In the genomic region with DNA sequence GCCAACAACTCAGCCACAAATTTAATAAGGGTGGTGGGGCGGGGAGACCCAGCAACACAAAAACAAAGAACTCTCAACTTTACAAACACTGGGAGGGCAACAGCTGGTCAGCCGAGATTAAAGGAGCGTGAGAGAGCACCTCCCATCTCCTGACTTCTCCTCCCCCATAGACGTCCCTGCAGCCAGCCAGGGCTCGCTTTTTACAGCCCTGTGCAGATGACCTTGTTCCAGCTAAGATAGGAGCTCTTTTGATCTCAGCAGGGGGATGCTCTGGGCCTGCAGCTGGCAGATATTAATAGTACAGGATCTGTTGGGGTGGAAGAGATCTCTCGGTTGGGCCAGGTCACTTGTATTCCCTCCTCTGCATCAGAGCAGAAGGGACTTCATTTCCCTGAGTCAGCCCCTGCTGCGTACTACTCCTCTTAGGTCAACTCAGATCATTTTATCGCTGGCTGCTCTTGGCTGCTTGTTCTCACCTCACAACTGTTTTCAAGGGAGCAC, we compare ENCODE assay signal across 1 cellular context.
A peak's percentile ranks its signal among the peaks of the same experiment; 100 is the strongest.
TF ChIP-seq lines count a peak whose summit lies in the region.

No MANE protein-coding gene starts in this region.

TF ChIP-seq in HepG2, 621 proteins besides CTCF, POLR2A, EP300 and RAD21 (continued from another document and continues in another):
- TF ChIP-seq, protein P1, sequence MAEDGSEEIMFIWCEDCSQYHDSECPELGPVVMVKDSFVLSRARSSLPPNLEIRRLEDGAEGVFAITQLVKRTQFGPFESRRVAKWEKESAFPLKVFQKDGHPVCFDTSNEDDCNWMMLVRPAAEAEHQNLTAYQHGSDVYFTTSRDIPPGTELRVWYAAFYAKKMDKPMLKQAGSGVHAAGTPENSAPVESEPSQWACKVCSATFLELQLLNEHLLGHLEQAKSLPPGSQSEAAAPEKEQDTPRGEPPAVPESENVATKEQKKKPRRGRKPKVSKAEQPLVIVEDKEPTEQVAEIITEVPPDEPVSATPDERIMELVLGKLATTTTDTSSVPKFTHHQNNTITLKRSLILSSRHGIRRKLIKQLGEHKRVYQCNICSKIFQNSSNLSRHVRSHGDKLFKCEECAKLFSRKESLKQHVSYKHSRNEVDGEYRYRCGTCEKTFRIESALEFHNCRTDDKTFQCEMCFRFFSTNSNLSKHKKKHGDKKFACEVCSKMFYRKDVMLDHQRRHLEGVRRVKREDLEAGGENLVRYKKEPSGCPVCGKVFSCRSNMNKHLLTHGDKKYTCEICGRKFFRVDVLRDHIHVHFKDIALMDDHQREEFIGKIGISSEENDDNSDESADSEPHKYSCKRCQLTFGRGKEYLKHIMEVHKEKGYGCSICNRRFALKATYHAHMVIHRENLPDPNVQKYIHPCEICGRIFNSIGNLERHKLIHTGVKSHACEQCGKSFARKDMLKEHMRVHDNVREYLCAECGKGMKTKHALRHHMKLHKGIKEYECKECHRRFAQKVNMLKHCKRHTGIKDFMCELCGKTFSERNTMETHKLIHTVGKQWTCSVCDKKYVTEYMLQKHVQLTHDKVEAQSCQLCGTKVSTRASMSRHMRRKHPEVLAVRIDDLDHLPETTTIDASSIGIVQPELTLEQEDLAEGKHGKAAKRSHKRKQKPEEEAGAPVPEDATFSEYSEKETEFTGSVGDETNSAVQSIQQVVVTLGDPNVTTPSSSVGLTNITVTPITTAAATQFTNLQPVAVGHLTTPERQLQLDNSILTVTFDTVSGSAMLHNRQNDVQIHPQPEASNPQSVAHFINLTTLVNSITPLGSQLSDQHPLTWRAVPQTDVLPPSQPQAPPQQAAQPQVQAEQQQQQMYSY (CRISPR knock-in tag; IDR thresholded peaks at IDR 0.05) = no peak
- peak; percentile 97 for TF ChIP-seq ISL2 (CRISPR knock-in tag; IDR thresholded peaks at IDR 0.05)
- TF ChIP-seq KMT2B (CRISPR knock-in tag; IDR thresholded peaks at IDR 0.05) = 0 out of 2 replicates have a peak, but pooled peaks have one; percentile 25
- TF ChIP-seq KDM4B (CRISPR knock-in tag; IDR thresholded peaks at IDR 0.05) = no peak
- TF ChIP-seq ATF7-NPFF (CRISPR knock-in tag; IDR thresholded peaks at IDR 0.05; ENCODE audit: low read depth) = no peak
- no peak for TF ChIP-seq FOXO4 (CRISPR knock-in tag; conservative IDR thresholded peaks at IDR 0.05)
- no peak for TF ChIP-seq ZNF567 (CRISPR knock-in tag; IDR thresholded peaks at IDR 0.05; ENCODE audit: borderline replicate concordance)
- TF ChIP-seq ZFYVE20 (CRISPR knock-in tag; IDR thresholded peaks at IDR 0.05; ENCODE audit: borderline replicate concordance, low read depth) = no peak
- TF ChIP-seq, protein P2, sequence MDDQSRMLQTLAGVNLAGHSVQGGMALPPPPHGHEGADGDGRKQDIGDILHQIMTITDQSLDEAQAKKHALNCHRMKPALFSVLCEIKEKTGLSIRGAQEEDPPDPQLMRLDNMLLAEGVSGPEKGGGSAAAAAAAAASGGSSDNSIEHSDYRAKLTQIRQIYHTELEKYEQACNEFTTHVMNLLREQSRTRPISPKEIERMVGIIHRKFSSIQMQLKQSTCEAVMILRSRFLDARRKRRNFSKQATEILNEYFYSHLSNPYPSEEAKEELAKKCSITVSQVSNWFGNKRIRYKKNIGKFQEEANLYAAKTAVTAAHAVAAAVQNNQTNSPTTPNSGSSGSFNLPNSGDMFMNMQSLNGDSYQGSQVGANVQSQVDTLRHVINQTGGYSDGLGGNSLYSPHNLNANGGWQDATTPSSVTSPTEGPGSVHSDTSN (CRISPR knock-in tag; IDR thresholded peaks at IDR 0.05; ENCODE audit: borderline replicate concordance) = no peak
- no peak for TF ChIP-seq ZNF3 (CRISPR knock-in tag; IDR thresholded peaks at IDR 0.05)
- TF ChIP-seq ZNF503 (CRISPR knock-in tag; IDR thresholded peaks at IDR 0.05) = peak; percentile 81; the same call in 1 of the 2 replicates
- TF ChIP-seq ZNF121 (CRISPR knock-in tag; IDR thresholded peaks at IDR 0.05) = no peak; the same call in 1 of the 2 replicates
- TF ChIP-seq SP4 (CRISPR knock-in tag; IDR thresholded peaks at IDR 0.05) = no peak
- TF ChIP-seq MEF2D (CRISPR knock-in tag; IDR thresholded peaks at IDR 0.05) = peak; percentile 96
- TF ChIP-seq ZNF224 (CRISPR knock-in tag; IDR thresholded peaks at IDR 0.05) = no peak
- no peak for TF ChIP-seq ZNF432 (CRISPR knock-in tag; IDR thresholded peaks at IDR 0.05; ENCODE audit: borderline replicate concordance)
- TF ChIP-seq ZNF12 (CRISPR knock-in tag; IDR thresholded peaks at IDR 0.05) = no peak
- no peak for TF ChIP-seq NONO (IDR thresholded peaks at IDR 0.05)
- peak; percentile 39; the same call in 1 of the 2 replicates for TF ChIP-seq NONO (CRISPR knock-in tag; conservative IDR thresholded peaks at IDR 0.05)
- no peak for TF ChIP-seq RBFOX2 (IDR thresholded peaks at IDR 0.05; ENCODE audit: low read depth, low read length)
- TF ChIP-seq ZNF737 (CRISPR knock-in tag; IDR thresholded peaks at IDR 0.05; ENCODE audit: borderline replicate concordance) = no peak
- TF ChIP-seq HOXD1 (CRISPR knock-in tag; IDR thresholded peaks at IDR 0.05) = no peak
- TF ChIP-seq, protein P3, sequence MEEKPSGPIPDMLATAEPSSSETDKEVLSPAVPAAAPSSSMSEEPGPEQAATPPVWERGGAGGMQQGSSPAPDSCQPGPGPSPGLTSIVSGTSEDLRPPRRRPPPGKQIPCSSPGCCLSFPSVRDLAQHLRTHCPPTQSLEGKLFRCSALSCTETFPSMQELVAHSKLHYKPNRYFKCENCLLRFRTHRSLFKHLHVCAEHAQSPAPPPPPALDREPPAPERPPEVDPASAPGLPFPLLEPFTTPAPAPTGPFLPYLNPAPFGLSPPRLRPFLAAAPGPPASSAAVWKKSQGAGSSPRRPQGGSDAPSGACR (CRISPR knock-in tag; IDR thresholded peaks at IDR 0.05) = no peak
- TF ChIP-seq ZBTB44 (CRISPR knock-in tag; IDR thresholded peaks at IDR 0.05) = no peak
- peak in 1 of 2 experiments; percentile 46; a peak in 2 of 4 replicates for TF ChIP-seq MAFK (conservative IDR thresholded peaks at IDR 0.05 in 1 of 2, IDR thresholded peaks at IDR 0.05 in 1 of 2; ENCODE audit: low read length in 2 of 2)
- TF ChIP-seq CHCHD3 (CRISPR knock-in tag; IDR thresholded peaks at IDR 0.05) = no peak
- TF ChIP-seq, protein P4, sequence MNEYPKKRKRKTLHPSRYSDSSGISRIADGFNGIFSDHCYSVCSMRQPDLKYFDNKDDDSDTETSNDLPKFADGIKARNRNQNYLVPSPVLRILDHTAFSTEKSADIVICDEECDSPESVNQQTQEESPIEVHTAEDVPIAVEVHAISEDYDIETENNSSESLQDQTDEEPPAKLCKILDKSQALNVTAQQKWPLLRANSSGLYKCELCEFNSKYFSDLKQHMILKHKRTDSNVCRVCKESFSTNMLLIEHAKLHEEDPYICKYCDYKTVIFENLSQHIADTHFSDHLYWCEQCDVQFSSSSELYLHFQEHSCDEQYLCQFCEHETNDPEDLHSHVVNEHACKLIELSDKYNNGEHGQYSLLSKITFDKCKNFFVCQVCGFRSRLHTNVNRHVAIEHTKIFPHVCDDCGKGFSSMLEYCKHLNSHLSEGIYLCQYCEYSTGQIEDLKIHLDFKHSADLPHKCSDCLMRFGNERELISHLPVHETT (CRISPR knock-in tag; conservative IDR thresholded peaks at IDR 0.05) = no peak
- TF ChIP-seq HNRNPLL (IDR thresholded peaks at IDR 0.05; ENCODE audit: low read depth, low read length, poor library complexity, severe bottlenecking) = no peak
- TF ChIP-seq SMYD3 (CRISPR knock-in tag; IDR thresholded peaks at IDR 0.05) = no peak
- TF ChIP-seq NFE2 (CRISPR knock-in tag; IDR thresholded peaks at IDR 0.05) = no peak
- no peak for TF ChIP-seq ZNF33A (CRISPR knock-in tag; IDR thresholded peaks at IDR 0.05; ENCODE audit: borderline replicate concordance)
- no peak for TF ChIP-seq POLR2AphosphoS5 (IDR thresholded peaks at IDR 0.05; ENCODE audit: low read depth, low read length)
- TF ChIP-seq ZNF562 (CRISPR knock-in tag; IDR thresholded peaks at IDR 0.05; ENCODE audit: borderline replicate concordance) = no peak
- peak; percentile 26; the same call in 1 of the 2 replicates for TF ChIP-seq MIER3 (CRISPR knock-in tag; IDR thresholded peaks at IDR 0.05; ENCODE audit: borderline replicate concordance)
- TF ChIP-seq ATF7 (IDR thresholded peaks at IDR 0.05) = no peak
- no peak for TF ChIP-seq ATF7 (CRISPR knock-in tag; IDR thresholded peaks at IDR 0.05)
- TF ChIP-seq ZNF234 (CRISPR knock-in tag; conservative IDR thresholded peaks at IDR 0.05) = no peak
- no peak for TF ChIP-seq ZNF180 (CRISPR knock-in tag; IDR thresholded peaks at IDR 0.05; ENCODE audit: borderline replicate concordance, low read depth)
- TF ChIP-seq ZBTB38 (CRISPR knock-in tag; IDR thresholded peaks at IDR 0.05) = peak; percentile 34; the same call in 1 of the 2 replicates
- TF ChIP-seq KMT2A (CRISPR knock-in tag; IDR thresholded peaks at IDR 0.05) = no peak
- TF ChIP-seq, protein P5, sequence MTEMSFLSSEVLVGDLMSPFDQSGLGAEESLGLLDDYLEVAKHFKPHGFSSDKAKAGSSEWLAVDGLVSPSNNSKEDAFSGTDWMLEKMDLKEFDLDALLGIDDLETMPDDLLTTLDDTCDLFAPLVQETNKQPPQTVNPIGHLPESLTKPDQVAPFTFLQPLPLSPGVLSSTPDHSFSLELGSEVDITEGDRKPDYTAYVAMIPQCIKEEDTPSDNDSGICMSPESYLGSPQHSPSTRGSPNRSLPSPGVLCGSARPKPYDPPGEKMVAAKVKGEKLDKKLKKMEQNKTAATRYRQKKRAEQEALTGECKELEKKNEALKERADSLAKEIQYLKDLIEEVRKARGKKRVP (CRISPR knock-in tag; IDR thresholded peaks at IDR 0.05) = no peak
- no peak for TF ChIP-seq ZSCAN31 (CRISPR knock-in tag; IDR thresholded peaks at IDR 0.05; ENCODE audit: low read depth)
- TF ChIP-seq, protein P6, sequence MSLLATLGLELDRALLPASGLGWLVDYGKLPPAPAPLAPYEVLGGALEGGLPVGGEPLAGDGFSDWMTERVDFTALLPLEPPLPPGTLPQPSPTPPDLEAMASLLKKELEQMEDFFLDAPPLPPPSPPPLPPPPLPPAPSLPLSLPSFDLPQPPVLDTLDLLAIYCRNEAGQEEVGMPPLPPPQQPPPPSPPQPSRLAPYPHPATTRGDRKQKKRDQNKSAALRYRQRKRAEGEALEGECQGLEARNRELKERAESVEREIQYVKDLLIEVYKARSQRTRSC (CRISPR knock-in tag; IDR thresholded peaks at IDR 0.05; ENCODE audit: low read depth) = no peak
- no peak for TF ChIP-seq ZNF816 (CRISPR knock-in tag; IDR thresholded peaks at IDR 0.05; ENCODE audit: borderline replicate concordance)
- TF ChIP-seq, protein P7, sequence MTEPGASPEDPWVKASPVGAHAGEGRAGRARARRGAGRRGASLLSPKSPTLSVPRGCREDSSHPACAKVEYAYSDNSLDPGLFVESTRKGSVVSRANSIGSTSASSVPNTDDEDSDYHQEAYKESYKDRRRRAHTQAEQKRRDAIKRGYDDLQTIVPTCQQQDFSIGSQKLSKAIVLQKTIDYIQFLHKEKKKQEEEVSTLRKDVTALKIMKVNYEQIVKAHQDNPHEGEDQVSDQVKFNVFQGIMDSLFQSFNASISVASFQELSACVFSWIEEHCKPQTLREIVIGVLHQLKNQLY (CRISPR knock-in tag; IDR thresholded peaks at IDR 0.05) = 0 out of 2 replicates have a peak, but pooled peaks have one; percentile 9
- TF ChIP-seq TARDBP (CRISPR knock-in tag; IDR thresholded peaks at IDR 0.05) = peak; percentile 76; the same call in 1 of the 2 replicates
- no peak for TF ChIP-seq YY1 (IDR thresholded peaks at IDR 0.05; ENCODE audit: insufficient read depth, insufficient replicate concordance, low read depth, low read length)
- peak; percentile 71; the same call in 1 of the 2 replicates for TF ChIP-seq SIX4 (CRISPR knock-in tag; IDR thresholded peaks at IDR 0.05)
- TF ChIP-seq RAD51 (IDR thresholded peaks at IDR 0.05; ENCODE audit: borderline replicate concordance) = no peak
- TF ChIP-seq ZBTB1 (CRISPR knock-in tag; IDR thresholded peaks at IDR 0.05; ENCODE audit: borderline replicate concordance) = no peak
- no peak for TF ChIP-seq ZNF83 (CRISPR knock-in tag; IDR thresholded peaks at IDR 0.05; ENCODE audit: borderline replicate concordance)
- no peak for TF ChIP-seq ZNF430 (CRISPR knock-in tag; IDR thresholded peaks at IDR 0.05)
- TF ChIP-seq ESRRA (CRISPR knock-in tag; IDR thresholded peaks at IDR 0.05; ENCODE audit: low read depth) = 0 out of 2 replicates have a peak, but pooled peaks have one; percentile 54
- TF ChIP-seq GATAD1 (CRISPR knock-in tag; IDR thresholded peaks at IDR 0.05) = 0 out of 2 replicates have a peak, but pooled peaks have one; percentile 26
- TF ChIP-seq ZFP36L1 (CRISPR knock-in tag; IDR thresholded peaks at IDR 0.05) = no peak
- TF ChIP-seq LCORL (IDR thresholded peaks at IDR 0.05) = no peak
- peak; percentile 71 for TF ChIP-seq LCORL (CRISPR knock-in tag; IDR thresholded peaks at IDR 0.05)
